In genomic region chr6:43705996-43706395, GRCh38 we compare ENCODE assay signal across 10 cellular contexts. TPM values are rescaled to one million over a fixed set of nuclear protein-coding genes. Genes with fewer than 3 reads are reported as not detected.
DNase-seq lines count a peak whose midpoint lies in the region; ATAC-seq and TF ChIP-seq lines count a peak whose summit lies in the region.
"Had no signal": no experiment of that assay in that cellular context is flagged by ENCODE, and none has a peak within 500 bp of the region (broad histone marks: within the 10 kb centered on the region; RNA-seq: fewer than 3 reads in every experiment).

No MANE protein-coding gene starts in this region.

- H3K27ac ChIP-seq in breast epithelium = peak overlapping the region in 1 of 2 donors; percentile 67

- TF ChIP-seq CTCF in cardiac fibroblast (IDR thresholded peaks at IDR 0.05; ENCODE audit: low read depth, low read length) (no peak), nephron (IDR thresholded peaks at IDR 0.05; ENCODE audit: unreplicated experiment in 3 of 3) (no peak), breast epithelium (IDR thresholded peaks at IDR 0.05) (no peak)

- intact Hi-C loops in breast epithelium (cut with DNase I; ENCODE audit: low total_unique reads) = no loop called here

- H3K4me3 Mint-ChIP-seq in nephron = peak overlapping the region; percentile 9 to 72 (median 60)

- DNase-seq in GF-D8 (lab: John Stamatoyannopoulos, UW) = peak; percentile 8
- DNase-seq in NAMALWA (ENCODE audit: low spot score) = peak; percentile 92
- DNase-seq in cardiac fibroblast (ENCODE audit: low read depth in 2 of 2) = peak; percentile 48 to 51
- no peak for DNase-seq in NCI-H2081 treated with DMSO at 0.1 percent for 48 hours (lab: John Stamatoyannopoulos, UW)
- DNase-seq in DMS79 (lab: John Stamatoyannopoulos, UW) = no peak
- no peak for DNase-seq in breast epithelium (ENCODE audit: low spot score in 2 of 2)
- DNase-seq: activated CD8-positive, alpha-beta memory T cell treated with anti-CD3 and anti-CD28 coated beads, Interleukin-2, amount 50 U/mL, for 48 hours; NCI-H2029 treated with DMSO at 0.1 percent for 48 hours had no signal

- H3K36me3 Mint-ChIP-seq in nephron (ENCODE audit: low read depth) = no peaks in the 10 kb centered on the region

- H3K27me3 ChIP-seq in breast epithelium = no peaks in the 10 kb centered on the region

- H3K9me3 Mint-ChIP-seq in nephron = no peaks in the 10 kb centered on the region

- TF ChIP-seq POLR2A in breast epithelium (IDR thresholded peaks at IDR 0.05) = no peak

- H3K4me1 ChIP-seq in breast epithelium = peaks cover 6 to 8% of the 10 kb centered on the region in 2 donors

- no peak for ATAC-seq in HG03565 (IDR thresholded peaks at IDR 0.05; ENCODE audit: unreplicated experiment)

- no peaks in the 10 kb centered on the region for H3K9me3 ChIP-seq in breast epithelium

- H3K27ac Mint-ChIP-seq in nephron = peak overlapping the region; percentile 98 to 100 (median 99)

- peaks cover 81% of the 10 kb centered on the region for H3K4me1 Mint-ChIP-seq in nephron

- no peaks in the 10 kb centered on the region for H3K27me3 Mint-ChIP-seq in nephron (ENCODE audit: low read depth)

- H3K4me3 ChIP-seq in cardiac fibroblast (replicated peaks in 1 of 2; ENCODE audit: low read depth in 2 of 2, low read length in 2 of 2) = no peak overlapping the region
- no peak overlapping the region for H3K4me3 ChIP-seq in breast epithelium

- no peaks in the 10 kb centered on the region for H3K36me3 ChIP-seq in breast epithelium

RNA-seq across cellular contexts. Expression of gene MRPS18A, which starts 18.4 kb away (rescaled TPM):
- total RNA-seq in breast epithelium = 10 to 100 TPM; 37.7 to 63.2 (median 40.6) TPM

Comparison
In these comparisons a context has a peak if more than half of its experiments do, and no peak if none do; other contexts are left out.
1. DNase-seq: peak in GF-D8 (single experiment), NAMALWA (single experiment) and cardiac fibroblast (2 of 2); none in NCI-H2081 treated with DMSO at 0.1 percent for 48 hours (single experiment), DMS79 (single experiment) and breast epithelium (0 of 2).